ENCODE assay signal across 8 cellular contexts in the genomic region with DNA sequence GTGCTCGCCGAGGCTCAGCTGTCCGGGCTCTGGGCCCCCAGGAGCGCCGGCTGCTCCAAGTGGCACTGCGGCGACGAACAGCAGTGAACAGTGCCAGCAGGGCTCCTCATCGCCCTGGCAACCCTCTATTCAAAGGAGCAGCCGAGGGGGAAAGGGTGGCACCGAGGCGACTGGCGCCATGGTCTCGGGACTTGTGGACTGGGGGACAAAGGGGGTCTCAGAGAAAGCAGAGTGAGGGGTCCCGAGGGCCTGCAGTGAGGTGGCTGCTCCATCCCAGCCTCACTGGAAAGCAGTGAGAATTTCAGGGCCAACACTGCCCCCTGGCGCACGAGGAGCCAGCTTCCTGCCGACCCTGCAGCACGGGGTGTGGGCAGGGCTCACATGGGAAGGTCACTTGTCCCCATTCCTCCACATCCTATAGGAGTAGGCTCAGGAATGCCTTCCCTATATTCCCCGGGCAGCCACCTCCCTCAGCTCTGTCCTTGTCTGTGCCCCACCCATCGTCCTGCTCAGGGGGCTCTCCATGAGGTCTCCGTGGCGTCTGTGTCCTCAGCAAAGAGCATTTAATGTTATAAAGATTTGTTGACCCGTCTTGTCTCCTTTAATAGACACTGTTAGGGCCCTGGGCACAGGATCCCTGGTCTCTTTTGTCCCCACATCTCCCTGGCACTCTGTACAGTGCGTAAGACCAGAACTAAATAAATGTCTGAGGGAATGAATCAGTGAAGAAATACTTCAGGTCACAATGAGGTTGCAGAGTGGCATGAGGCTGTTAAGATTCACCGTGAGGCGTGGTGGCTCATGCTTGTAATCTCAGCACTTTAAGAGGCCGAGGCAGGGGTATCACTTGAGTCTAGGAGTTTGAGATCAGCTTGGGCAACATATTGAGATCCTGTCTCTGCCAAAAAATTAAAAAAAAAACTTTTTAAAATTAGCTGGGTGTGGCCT. TPM values are rescaled to one million over a fixed set of nuclear protein-coding genes. Genes with fewer than 3 reads are reported as not detected.
A peak's percentile ranks its signal among the peaks of the same experiment; 100 is the strongest.
DNase-seq lines count a peak whose midpoint lies in the region; ATAC-seq and TF ChIP-seq lines count a peak whose summit lies in the region.

No MANE protein-coding gene starts in this region.

- no peak overlapping the region for H4K5ac ChIP-seq in mesendoderm (ENCODE audit: low read length)

- H3K27ac ChIP-seq in cardiac muscle cell: peak overlapping the region; percentile 72
- H3K27ac ChIP-seq in mesendoderm (ENCODE audit: low read depth, low read length): no peak overlapping the region

- DNase-seq in cardiac muscle cell (ENCODE audit: low read depth in 1 of 2, low spot score in 1 of 2): peak; percentile 49 to 84
- no peak for DNase-seq in Right ventricle myocardium inferior (ENCODE audit: missing footprints)
- DNase-seq in NCI-H2227 treated with DMSO at 0.1 percent for 48 hours (lab: John Stamatoyannopoulos, UW): peak; percentile 42
- peak; percentile 76 to 82 for DNase-seq in activated CD4-positive, alpha-beta T cell treated with anti-CD3 and anti-CD28 coated beads, Interleukin-2, amount 50 U/mL, for 48 hours
- DNase-seq in effector CD4-positive, alpha-beta T cell: peak; percentile 45
- peak; percentile 89 for DNase-seq in mesendoderm
- DNase-seq in stimulated activated CD8-positive, alpha-beta memory T cell treated with anti-CD3 and anti-CD28 coated beads, Interleukin-15, amount 100 ng/mL, for 1 hour (ENCODE audit: low read depth): peak; percentile 40

- H3K4ac ChIP-seq in mesendoderm (ENCODE audit: low read depth, low read length): no peak overlapping the region

- peaks cover 36% of the 10 kb centered on the region for H3K4me1 ChIP-seq in cardiac muscle cell (ENCODE audit: low read depth)
- H3K4me1 ChIP-seq in mesendoderm (ENCODE audit: control insufficient read depth, low read depth, low read length): no peaks in the 10 kb centered on the region

- no peak overlapping the region for H4K8ac ChIP-seq in mesendoderm (ENCODE audit: low read depth, low read length)

- no peak overlapping the region for H3K4me3 ChIP-seq in cardiac muscle cell
- no peak overlapping the region for H3K4me3 ChIP-seq in mesendoderm (ENCODE audit: low read length)

- H3K18ac ChIP-seq in mesendoderm (ENCODE audit: low read length): no peak overlapping the region

- H3K79me2 ChIP-seq in mesendoderm (ENCODE audit: control insufficient read depth, insufficient read depth, low read length): no peaks in the 10 kb centered on the region

- H3K9me3 ChIP-seq in cardiac muscle cell (ENCODE audit: low read depth): no peaks in the 10 kb centered on the region

- ATAC-seq in Right ventricle myocardium inferior (no peak), GM21515 (IDR thresholded peaks at IDR 0.05; ENCODE audit: unreplicated experiment) (no peak)

- no peak overlapping the region for H2BK15ac ChIP-seq in mesendoderm (replicated peaks; ENCODE audit: low read depth)

- intact Hi-C loops in Right ventricle myocardium inferior (cut with DNase I): no loop called here

- peak; percentile 64 for TF ChIP-seq CTCF in cardiac muscle cell (IDR thresholded peaks at IDR 0.05; ENCODE audit: low read depth, low read length)

- H3K27me3 ChIP-seq in cardiac muscle cell: no peaks in the 10 kb centered on the region
- H3K27me3 ChIP-seq in mesendoderm (ENCODE audit: insufficient read depth, low read length, poor library complexity): no peaks in the 10 kb centered on the region

- WGBS in mesendoderm (ENCODE audit: extremely low coverage, insufficient coverage, low lambda C conversion rate): no CpG with 5 or more reads among the region's 28 CpGs

- H2BK5ac ChIP-seq in mesendoderm (ENCODE audit: low read length): no peak overlapping the region

- H3K9ac ChIP-seq in mesendoderm (ENCODE audit: low read length): no peak overlapping the region

- no peaks in the 10 kb centered on the region for H3K79me1 ChIP-seq in mesendoderm (ENCODE audit: low read length)

- H3K4me2 ChIP-seq in mesendoderm (ENCODE audit: low read length): no peak overlapping the region

- H3K56ac ChIP-seq in mesendoderm (ENCODE audit: low read length): no peak overlapping the region

- no peak overlapping the region for H2BK120ac ChIP-seq in mesendoderm (ENCODE audit: low read depth, low read length)

- H3K36me3 ChIP-seq in cardiac muscle cell (no peaks in the 10 kb centered on the region), mesendoderm (ENCODE audit: control insufficient read depth, insufficient read depth, low read length) (no peaks in the 10 kb centered on the region)

- no peak overlapping the region for H2AK5ac ChIP-seq in mesendoderm (ENCODE audit: low read length)

- no peak overlapping the region for H3K23ac ChIP-seq in mesendoderm (ENCODE audit: low read length)

RNA-seq across cellular contexts. Expression of a gene that starts 26.4 kb away (rescaled TPM):
- total RNA-seq in cardiac muscle cell (40.6 and 50.4 TPM in 2 replicates), Right ventricle myocardium inferior (24.7 TPM)
- 41.6 and 57.8 TPM in 2 replicates for polyA plus RNA-seq in cardiac muscle cell
- polyA plus RNA-seq in mesendoderm (2013, experiment 1 of 2): 27.4 TPM
- polyA plus RNA-seq in mesendoderm (2013, experiment 2 of 2): 27.5 TPM

RNA-seq across cellular contexts. Expression of a gene that starts 40.1 kb away (rescaled TPM):
- 19.5 and 24.4 TPM in 2 replicates for total RNA-seq in cardiac muscle cell
- 19.9 and 25.2 TPM in 2 replicates for polyA plus RNA-seq in cardiac muscle cell
- total RNA-seq in Right ventricle myocardium inferior: 5.6 TPM
- polyA plus RNA-seq in mesendoderm (2013, experiment 1 of 2): 30.1 TPM
- 29.0 TPM for polyA plus RNA-seq in mesendoderm (2013, experiment 2 of 2)
